ENCODE assay signal across 8 cellular contexts in the genomic region with DNA sequence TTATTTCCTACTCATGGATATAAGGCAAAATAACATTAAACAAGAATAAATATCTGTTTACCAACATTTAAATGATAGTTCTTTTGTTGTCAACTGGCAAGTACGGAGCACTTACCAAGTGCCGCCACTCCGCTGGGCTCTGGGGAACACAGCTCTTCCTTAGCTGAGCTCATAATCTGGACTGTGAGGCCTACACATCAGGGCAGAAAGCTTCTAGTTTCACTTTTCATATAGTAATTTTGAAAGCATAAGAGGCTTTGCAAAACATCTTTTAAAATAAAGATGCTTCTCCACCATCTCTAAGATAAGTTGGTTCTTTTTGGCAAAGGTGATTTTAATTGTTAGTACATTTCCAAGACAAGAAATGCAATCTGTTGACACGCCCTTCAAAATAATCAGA.
DNase-seq lines count a peak whose midpoint lies in the region; ATAC-seq and TF ChIP-seq lines count a peak whose summit lies in the region.

No MANE protein-coding gene starts in this region.

- no peaks in the 10 kb centered on the region for H3K36me3 Mint-ChIP-seq in T-helper 17 cell (ENCODE audit: low read depth)
- no peaks in the 10 kb centered on the region for H3K36me3 Mint-ChIP-seq in chondrocyte (ENCODE audit: low read depth)

- 50% methylated on average over 4 of the region's 4 CpGs for WGBS in thymus

- H3K4me3 ChIP-seq in thymus (ENCODE audit: low read length), result no peak overlapping the region

- ATAC-seq in GM18861 (IDR thresholded peaks at IDR 0.05; ENCODE audit: unreplicated experiment) (peak; percentile 57), HG02852 (IDR thresholded peaks at IDR 0.05; ENCODE audit: unreplicated experiment) (peak; percentile 64), T-helper 17 cell (peak; percentile 67)

- H3K27me3 Mint-ChIP-seq in T-helper 17 cell (no peaks in the 10 kb centered on the region), chondrocyte (ENCODE audit: low read depth) (no peaks in the 10 kb centered on the region)

- DNase-seq in T-helper 17 cell, result peak in 2 of 3 donors; percentile 6 to 12
- DNase-seq in chondrocyte (ENCODE audit: low spot score), result no peak
- peak; percentile 19 for DNase-seq in mucosa of gallbladder (ENCODE audit: low spot score)
- DNase-seq in NCI-H1417 treated with DMSO at 0.1 percent for 48 hours (lab: John Stamatoyannopoulos, UW), result no peak
- no peak for DNase-seq in NCI-H1105 (lab: John Stamatoyannopoulos, UW)

- H3K27ac Mint-ChIP-seq in T-helper 17 cell (peak overlapping the region; percentile 98), chondrocyte (ENCODE audit: unreplicated experiment) (peak overlapping the region; percentile 84)

- H3K9me3 ChIP-seq in T-helper 17 cell (ENCODE audit: control insufficient read depth, low read length, poor library complexity, severe bottlenecking) (no peaks in the 10 kb centered on the region), thymus (ENCODE audit: control insufficient read depth) (no peaks in the 10 kb centered on the region)

- H3K4me1 Mint-ChIP-seq in T-helper 17 cell (peaks cover 33% of the 10 kb centered on the region), chondrocyte (ENCODE audit: low read depth) (peaks cover 37% of the 10 kb centered on the region)

- TF ChIP-seq CTCF in chondrocyte (IDR thresholded peaks at IDR 0.05), result no peak

- no peaks in the 10 kb centered on the region for H3K27me3 ChIP-seq in thymus (ENCODE audit: control insufficient read depth, insufficient read depth)

- peak overlapping the region; percentile 86 for H3K4me3 Mint-ChIP-seq in T-helper 17 cell
- peak overlapping the region; percentile 35 for H3K4me3 Mint-ChIP-seq in chondrocyte (ENCODE audit: unreplicated experiment)

- no peaks in the 10 kb centered on the region for H3K9me3 Mint-ChIP-seq in chondrocyte (ENCODE audit: low read depth)

- H3K4me1 ChIP-seq in thymus (ENCODE audit: control insufficient read depth, insufficient read depth, low read length), result no peaks in the 10 kb centered on the region

- peak overlapping the region; percentile 46 for H3K27ac ChIP-seq in thymus (ENCODE audit: low read depth)

- no peaks in the 10 kb centered on the region for H3K36me3 ChIP-seq in thymus (ENCODE audit: control insufficient read depth, insufficient read depth)

Comparison
In these comparisons a context has a peak if more than half of its experiments do, and no peak if none do; other contexts are left out.
1. DNase-seq: peak in T-helper 17 cell (2 of 3) and mucosa of gallbladder (single experiment); none in chondrocyte (single experiment), NCI-H1417 treated with DMSO at 0.1 percent for 48 hours (single experiment) and NCI-H1105 (single experiment).
2. Peak in every context shown above with its lines, with median percentiles within 50 percentile points of each other: ATAC-seq.